ENCODE assay signal across 19 cellular contexts in genomic region chr9:134554750-134555655, GRCh38.
A peak's percentile ranks its signal among the peaks of the same experiment; 100 is the strongest.
DNase-seq lines count a peak whose midpoint lies in the region; ATAC-seq and TF ChIP-seq lines count a peak whose summit lies in the region.
"Had no signal": no experiment of that assay in that cellular context is flagged by ENCODE, and none has a peak within 500 bp of the region (broad histone marks: within the 10 kb centered on the region; RNA-seq: fewer than 3 reads in every experiment).

No MANE protein-coding gene starts in this region.

- no peak overlapping the region; the same call in 1 of the 2 replicates for H3K14ac ChIP-seq in H9 (ENCODE audit: insufficient read depth, low read length)

- no peak overlapping the region for H2AFZ ChIP-seq in H9 (ENCODE audit: low read length)
- H2AFZ ChIP-seq in smooth muscle cell (ENCODE audit: low read depth): no peak overlapping the region

- H4K8ac ChIP-seq in H9 (replicated peaks; ENCODE audit: insufficient read length, low read depth, low read length): no peak overlapping the region

- no peak overlapping the region for H3K4me3 Mint-ChIP-seq in H9
- H3K4me3 Mint-ChIP-seq: CD4-positive, alpha-beta memory T cell; T-cell had no signal

- H2BK5ac ChIP-seq in H9 (ENCODE audit: insufficient read length, low read length): no peak overlapping the region

- no peak overlapping the region for H2BK15ac ChIP-seq in H9 (ENCODE audit: low read depth, low read length)

- peaks cover 34% of the 10 kb centered on the region for H3F3A ChIP-seq in smooth muscle cell (ENCODE audit: low read depth)

- no peak overlapping the region for H3K56ac ChIP-seq in H9 (ENCODE audit: insufficient read length, low read depth, low read length)

- H3K27ac ChIP-seq in H9 (ENCODE audit: insufficient read length, low read depth, low read length) (no peak overlapping the region), body of pancreas (no peak overlapping the region), smooth muscle cell (ENCODE audit: low read depth) (peak overlapping the region; percentile 95), uterus (no peak overlapping the region)
- H3K27ac ChIP-seq: coronary artery had no signal

- WGBS in H9 (ENCODE audit: extremely low coverage, insufficient read length, low lambda C conversion rate): no CpG with 5 or more reads among the region's 18 CpGs
- WGBS in body of pancreas, 2 donors: 50 to 65% methylated on average over 3 to 17 of the region's 18 CpGs
- WGBS in smooth muscle cell (ENCODE audit: low lambda C conversion rate): 42% methylated on average over 18 of the region's 18 CpGs

- H3K9ac ChIP-seq in H9 (ENCODE audit: extremely low read depth, insufficient read length, low read length) (no peak overlapping the region), smooth muscle cell (ENCODE audit: low read depth) (peak overlapping the region; percentile 77)

- H3K27me3 Mint-ChIP-seq in H9 (ENCODE audit: low read depth): peaks cover 6% of the 10 kb centered on the region

- DNase-seq in H9 (peak; percentile 48), body of pancreas (no peak), islet precursor cell (peak; percentile 79), smooth muscle cell (lab: John Stamatoyannopoulos, UW; ENCODE audit: unreplicated experiment) (no peak), uterus (no peak)
- DNase-seq: activated CD4-positive, CD25-positive, alpha-beta regulatory T cell treated with anti-CD3 and anti-CD28 coated beads, Interleukin-2, amount 50 U/mL, for 72 hours; activated T-cell treated with anti-CD3 and anti-CD28 coated beads for 4 hours; CD4-positive, alpha-beta memory T cell; GDM1; MV-4-11; NCI-H2171; retina; stimulated activated naive CD4-positive, alpha-beta T cell; T-cell had no signal

- no peaks in the 10 kb centered on the region for H3K79me2 ChIP-seq in H9 (ENCODE audit: insufficient read depth, low read length)
- peaks cover 29% of the 10 kb centered on the region for H3K79me2 ChIP-seq in smooth muscle cell (ENCODE audit: low read depth)

- ATAC-seq in body of pancreas (peak; percentile 7), GM21381 (IDR thresholded peaks at IDR 0.05; ENCODE audit: unreplicated experiment) (no peak), HG03025 (IDR thresholded peaks at IDR 0.05; ENCODE audit: low FRiP score, unreplicated experiment) (no peak)
- ATAC-seq: esophagus mucosa, HCT116, T-cell had no signal

- H3K4ac ChIP-seq in H9 (ENCODE audit: low read depth, low read length): no peak overlapping the region

- H3K36me3 ChIP-seq in body of pancreas (replicated peaks in 1 of 2; ENCODE audit: insufficient read depth in 1 of 2, low read depth in 2 of 2) (no peaks in the 10 kb centered on the region), smooth muscle cell (ENCODE audit: low read depth) (no peaks in the 10 kb centered on the region), uterus (no peaks in the 10 kb centered on the region)

- H2AK5ac ChIP-seq in H9 (ENCODE audit: insufficient read length, low read length): no peak overlapping the region

- H3K4me1 ChIP-seq in H9 (ENCODE audit: insufficient read depth, low read length) (no peaks in the 10 kb centered on the region), body of pancreas (no peaks in the 10 kb centered on the region), smooth muscle cell (ENCODE audit: low read depth) (peaks cover 20% of the 10 kb centered on the region), uterus (no peaks in the 10 kb centered on the region)

- TF ChIP-seq CTCF in H9 (conservative IDR thresholded peaks at IDR 0.05) (no peak), body of pancreas (IDR thresholded peaks at IDR 0.05) (no peak), smooth muscle cell (IDR thresholded peaks at IDR 0.05; ENCODE audit: borderline replicate concordance, insufficient read depth, poor library complexity, severe bottlenecking) (no peak), uterus (IDR thresholded peaks at IDR 0.05) (no peak)

- no peak overlapping the region for H3T11ph ChIP-seq in H9 (ENCODE audit: low read length)

- TF ChIP-seq POLR2A in body of pancreas (IDR thresholded peaks at IDR 0.05) (no peak), uterus (IDR thresholded peaks at IDR 0.05) (no peak)

- no peak overlapping the region for H3K23ac ChIP-seq in H9 (ENCODE audit: insufficient read length, low read depth, low read length)

- intact Hi-C loops in body of pancreas (cut with DNase I): no loop called here
- intact Hi-C loops in uterus (cut with DNase I; ENCODE audit: low total_unique reads): no loop called here

- no peak overlapping the region for H3K18ac ChIP-seq in H9 (ENCODE audit: insufficient read length, low read depth, low read length)

- H3K9me3 ChIP-seq in H9 (ENCODE audit: control insufficient read depth, low read depth, low read length) (no peaks in the 10 kb centered on the region), body of pancreas (no peaks in the 10 kb centered on the region), smooth muscle cell (replicated peaks; ENCODE audit: low read depth) (no peaks in the 10 kb centered on the region), uterus (no peaks in the 10 kb centered on the region)

- no peaks in the 10 kb centered on the region for H4K20me1 ChIP-seq in H9 (ENCODE audit: control insufficient read depth, insufficient read depth, insufficient read length)
- H4K20me1 ChIP-seq in smooth muscle cell (ENCODE audit: low read depth): no peaks in the 10 kb centered on the region

- no peaks in the 10 kb centered on the region for H3K27me3 ChIP-seq in H9 (ENCODE audit: insufficient read depth, low read length)
- H3K27me3 ChIP-seq in body of pancreas: no peaks in the 10 kb centered on the region
- H3K27me3 ChIP-seq in smooth muscle cell (ENCODE audit: low read depth): no peaks in the 10 kb centered on the region
- H3K27me3 ChIP-seq in uterus: no peaks in the 10 kb centered on the region

- H3K36me3 Mint-ChIP-seq in H9 (ENCODE audit: insufficient read depth in 1 of 3, low read depth in 3 of 3): no peaks in the 10 kb centered on the region
- H3K36me3 Mint-ChIP-seq: CD4-positive, alpha-beta memory T cell; T-cell had no signal

- H2BK12ac ChIP-seq in H9 (ENCODE audit: insufficient read length, low read depth, low read length): no peak overlapping the region

- H3K79me1 ChIP-seq in H9 (ENCODE audit: insufficient read depth, low read depth, low read length, poor library complexity, severe bottlenecking): no peaks in the 10 kb centered on the region

- H3K4me3 ChIP-seq in body of pancreas: no peak overlapping the region
- H3K4me3 ChIP-seq in smooth muscle cell: no peak overlapping the region
- no peak overlapping the region for H3K4me3 ChIP-seq in uterus
- H3K4me3 ChIP-seq: coronary artery had no signal

- H4K91ac ChIP-seq in H9 (ENCODE audit: insufficient read length, low read depth, low read length): no peak overlapping the region

- peaks cover 3 to 12% of the 10 kb centered on the region in 2 experiments; a peak in 2 of 4 replicates for H3K4me1 Mint-ChIP-seq in H9

- H3K4me2 ChIP-seq in H9 (ENCODE audit: insufficient read depth, insufficient read length, low read length) (no peak overlapping the region), smooth muscle cell (peak overlapping the region; percentile 70)

- H2BK20ac ChIP-seq in H9 (ENCODE audit: low read depth, low read length, poor library complexity, severe bottlenecking): no peak overlapping the region

- H3K23me2 ChIP-seq in H9 (ENCODE audit: insufficient read length, low read depth, low read length, poor library complexity, severe bottlenecking): no peaks in the 10 kb centered on the region

- peaks cover 0 to 4% of the 10 kb centered on the region in 2 experiments; a peak in 2 of 5 replicates for H3K9me3 Mint-ChIP-seq in H9

- no peak overlapping the region for H4K5ac ChIP-seq in H9 (ENCODE audit: insufficient read length, low read depth, low read length)

- H2BK120ac ChIP-seq in H9 (ENCODE audit: low read depth, low read length, poor library complexity, severe bottlenecking): no peak overlapping the region

- H3K27ac Mint-ChIP-seq in H9: no peak overlapping the region; a peak in 1 of 7 replicates
- H3K27ac Mint-ChIP-seq: CD4-positive, alpha-beta memory T cell; T-cell had no signal

Comparison
In these comparisons a context has a peak if more than half of its experiments do, and no peak if none do; other contexts are left out.
1. DNase-seq: peak in H9 (single experiment) and islet precursor cell (single experiment); none in body of pancreas (0 of 4), smooth muscle cell (single experiment) and uterus (0 of 2).